35 cellular contexts compared by ENCODE assay signal in genomic region chr16:76768316-76768715, GRCh38.
"Had no signal": no experiment of that assay in that cellular context is flagged by ENCODE, and none has a peak within 500 bp of the region (broad histone marks: within the 10 kb centered on the region; RNA-seq: fewer than 3 reads in every experiment).

No MANE protein-coding gene starts in this region.

- H3K4me2 ChIP-seq: KMS-11 had no signal

- H3K9me3 ChIP-seq: MG63 had no signal

- H3K9ac ChIP-seq: KMS-11 had no signal

- H3K27ac ChIP-seq: KMS-11 had no signal

- DNase-seq: Karpas-422, Kasumi-1, MG63, MM.1S, MV-4-11, NCI-H1048, NCI-H1092, NCI-H1092 treated with DMSO at 0.1 percent for 48 hours, NCI-H1105, NCI-H1105 treated with DMSO at 0.1 percent for 48 hours, NCI-H1417, NCI-H1417 treated with DMSO at 0.1 percent for 48 hours, NCI-H1436, NCI-H1436 treated with DMSO at 0.1 percent for 48 hours, NCI-H146, NCI-H1694, NCI-H1694 treated with DMSO at 0.1 percent for 48 hours, NCI-H187, NCI-H187 treated with DMSO at 0.1 percent for 48 hours, NCI-H1930, NCI-H2029, NCI-H2029 treated with DMSO at 0.1 percent for 48 hours, NCI-H2081, NCI-H2081 treated with DMSO at 0.1 percent for 48 hours, NCI-H2107, NCI-H2171, NCI-H2171 treated with DMSO at 0.1 percent for 48 hours, NCI-H2227 treated with DMSO at 0.1 percent for 48 hours, NCI-H226, NCI-H345, NCI-H446, NCI-H446 treated with DMSO at 0.1 percent for 48 hours, NCI-H510A, NCI-H510A treated with DMSO at 0.1 percent for 48 hours had no signal

- H3K4me3 ChIP-seq: MG63 had no signal

- H3K27me3 ChIP-seq: MG63 had no signal

- H3K36me3 ChIP-seq: MG63 had no signal
